ENCODE assay signal across 12 cellular contexts in the genomic region with DNA sequence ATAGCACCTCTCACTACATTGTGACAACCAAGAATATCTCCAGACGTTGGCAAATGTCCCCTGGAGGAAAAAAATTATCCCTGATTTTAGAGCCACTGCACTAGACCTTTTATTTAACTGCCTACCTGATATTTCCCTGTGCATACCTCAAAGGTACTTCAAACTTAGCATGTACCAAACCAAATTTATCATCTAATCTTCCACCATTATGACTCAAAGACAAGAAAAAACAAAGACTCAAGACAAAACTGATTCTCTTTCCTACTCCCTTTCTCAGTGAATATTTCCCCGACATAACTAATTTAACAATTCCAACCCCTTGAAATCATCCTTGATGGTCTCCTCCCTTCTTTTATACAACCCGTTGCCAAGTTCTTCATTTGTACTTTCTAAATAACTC.
"Had no signal": no experiment of that assay in that cellular context is flagged by ENCODE, and none has a peak within 500 bp of the region (broad histone marks: within the 10 kb centered on the region; RNA-seq: fewer than 3 reads in every experiment).

No MANE protein-coding gene starts in this region.

- ATAC-seq: activated CD8-positive, alpha-beta memory T cell treated with anti-CD3 and anti-CD28 coated beads, Interleukin-2, amount 10 ng/mL, durations not matched to agents 7 days and 5 days; effector memory CD8-positive, alpha-beta T cell; naive thymus-derived CD4-positive, alpha-beta T cell had no signal

- DNase-seq: activated CD4-positive, CD25-positive, alpha-beta regulatory T cell; activated CD8-positive, alpha-beta memory T cell treated with anti-CD3 and anti-CD28 coated beads, Interleukin-2, amount 10 ng/mL, durations not matched to agents 7 days and 5 days; activated naive CD4-positive, alpha-beta T cell; central memory CD4-positive, alpha-beta T cell; cortex of kidney; effector memory CD8-positive, alpha-beta T cell; erythroblast; naive thymus-derived CD4-positive, alpha-beta T cell; posterior cingulate gyrus; trophoblast cell had no signal

- H3K27ac ChIP-seq: neutrophil, right atrium auricular region had no signal

- H3K27me3 ChIP-seq: neutrophil, right atrium auricular region had no signal

- H3K36me3 ChIP-seq: neutrophil, right atrium auricular region had no signal

- H3K4me3 ChIP-seq: right atrium auricular region had no signal

- H3K9me3 ChIP-seq: neutrophil, right atrium auricular region had no signal
